In genomic region chr2:226583715-226584114, GRCh38 we compare ENCODE assay signal across 9 cellular contexts.
DNase-seq lines count a peak whose midpoint lies in the region; ATAC-seq and TF ChIP-seq lines count a peak whose summit lies in the region.
"Had no signal": no experiment of that assay in that cellular context is flagged by ENCODE, and none has a peak within 500 bp of the region (broad histone marks: within the 10 kb centered on the region; RNA-seq: fewer than 3 reads in every experiment).

No MANE protein-coding gene starts in this region.

- TF ChIP-seq CTCF in AG04450 (IDR thresholded peaks at IDR 0.05; ENCODE audit: low read depth, low read length) (no peak), choroid plexus epithelial cell (conservative IDR thresholded peaks at IDR 0.05; ENCODE audit: low read depth, low read length) (no peak), lower lobe of right lung (IDR thresholded peaks at IDR 0.05) (no peak), testis (IDR thresholded peaks at IDR 0.05) (no peak)

- H3K4me3 ChIP-seq in AG04450 (ENCODE audit: low read depth, low read length) (no peak overlapping the region), choroid plexus epithelial cell (ENCODE audit: low read depth, low read length) (no peak overlapping the region), lower lobe of right lung (no peak overlapping the region), testis (no peak overlapping the region), Karpas-422 (ENCODE audit: low read length) (no peak overlapping the region)

- no peaks in the 10 kb centered on the region for H3K36me3 Mint-ChIP-seq in activated T-cell treated with anti-CD3 and anti-CD28 coated beads, Interleukin-2, amount 50 U/mL, for 4 hours (ENCODE audit: insufficient read depth)

- peak; percentile 79 to 91 for ATAC-seq in lower lobe of right lung
- ATAC-seq in activated T-cell treated with anti-CD3 and anti-CD28 coated beads, Interleukin-2, amount 50 U/mL, for 4 hours, result no peak

- H3K36me3 ChIP-seq in lower lobe of right lung (no peaks in the 10 kb centered on the region), testis (ENCODE audit: low read depth, missing control alignments) (no peaks in the 10 kb centered on the region), Karpas-422 (ENCODE audit: insufficient read depth, low read length) (no peaks in the 10 kb centered on the region)

- intact Hi-C loops in lower lobe of right lung (cut with DNase I), result no loop called here
- intact Hi-C loops in testis (cut with DNase I; ENCODE audit: low total_unique reads), result no loop called here

- no peak overlapping the region for H3K9ac ChIP-seq in Karpas-422 (ENCODE audit: low read length)

- H3K27me3 ChIP-seq in AG04450 (ENCODE audit: control insufficient read depth, insufficient read depth, low read length) (no peaks in the 10 kb centered on the region), lower lobe of right lung (ENCODE audit: low read depth) (no peaks in the 10 kb centered on the region), testis (no peaks in the 10 kb centered on the region), Karpas-422 (ENCODE audit: low read length) (no peaks in the 10 kb centered on the region)

- H3K9me2 ChIP-seq in Karpas-422 (replicated peaks; ENCODE audit: insufficient read depth, low read length), result no peaks in the 10 kb centered on the region

- no peaks in the 10 kb centered on the region for H3K9me3 Mint-ChIP-seq in activated T-cell treated with anti-CD3 and anti-CD28 coated beads, Interleukin-2, amount 50 U/mL, for 4 hours

- H3K4me1 ChIP-seq in lower lobe of right lung, result no peaks in the 10 kb centered on the region
- H3K4me1 ChIP-seq in testis, result no peaks in the 10 kb centered on the region
- no peaks in the 10 kb centered on the region for H3K4me1 ChIP-seq in Karpas-422 (ENCODE audit: low read length)

- DNase-seq in AG04450 (ENCODE audit: low read depth, low spot score) (peak; percentile 65), LHCN-M2 (ENCODE audit: low read depth) (peak; percentile 93), choroid plexus epithelial cell (ENCODE audit: low read depth) (peak; percentile 92), lower lobe of right lung (no peak), testis (no peak), Karpas-422 (no peak)
- no peak for DNase-seq in activated T-cell treated with anti-CD3 and anti-CD28 coated beads, Interleukin-2, amount 50 U/mL, for 4 hours
- DNase-seq in activated naive CD4-positive, alpha-beta T cell (lab: John Stamatoyannopoulos, UW), result no peak
- DNase-seq: activated CD4-positive, alpha-beta T cell treated with anti-CD3 and anti-CD28 coated beads for 48 hours had no signal

- CTCF ChIA-PET in AG04450 (lab: Charles Lee), result interaction anchor here (0.6 kb wide), 1 partner anchor 207 kb away, joined by 3 read pairs; no protein-coding TSS in a partner anchor

- no peak overlapping the region for H3K4me3 Mint-ChIP-seq in activated T-cell treated with anti-CD3 and anti-CD28 coated beads, Interleukin-2, amount 50 U/mL, for 4 hours

- POLR2A ChIA-PET in AG04450 (lab: Yijun Ruan, JAX), result interaction anchor here (0.6 to 1.1 kb wide), 2 partner anchors 18 to 106 kb away, joined by 3 to 4 read pairs; no protein-coding TSS in a partner anchor

- H4K20me1 ChIP-seq in Karpas-422 (ENCODE audit: insufficient read depth, low read depth, low read length), result no peaks in the 10 kb centered on the region

- H3K79me2 ChIP-seq in Karpas-422 (ENCODE audit: low read length), result no peaks in the 10 kb centered on the region

- H3K27me3 Mint-ChIP-seq in activated T-cell treated with anti-CD3 and anti-CD28 coated beads, Interleukin-2, amount 50 U/mL, for 4 hours (ENCODE audit: low read depth), result peaks cover 16% of the 10 kb centered on the region

- 63 to 94% methylated on average over 1 of the region's 1 CpG for WGBS in testis, 2 donors

- H3K4me2 ChIP-seq in Karpas-422 (ENCODE audit: low read depth, low read length, poor library complexity, severe bottlenecking), result no peak overlapping the region

- no peaks in the 10 kb centered on the region for H3K9me3 ChIP-seq in AG04450 (ENCODE audit: control insufficient read depth, insufficient read depth, low read length)
- H3K9me3 ChIP-seq in lower lobe of right lung, result peaks cover 5% of the 10 kb centered on the region
- no peaks in the 10 kb centered on the region for H3K9me3 ChIP-seq in testis
- H3K9me3 ChIP-seq in Karpas-422 (ENCODE audit: low read length), result no peaks in the 10 kb centered on the region

- no peaks in the 10 kb centered on the region for H3K4me1 Mint-ChIP-seq in activated T-cell treated with anti-CD3 and anti-CD28 coated beads, Interleukin-2, amount 50 U/mL, for 4 hours (ENCODE audit: low read depth)

- H3K27ac ChIP-seq in AG04450 (ENCODE audit: low read depth, low read length), result no peak overlapping the region
- no peak overlapping the region for H3K27ac ChIP-seq in lower lobe of right lung
- H3K27ac ChIP-seq in testis, result no peak overlapping the region
- H3K27ac ChIP-seq in Karpas-422 (ENCODE audit: low read length), result no peak overlapping the region

- no peak overlapping the region for H2AFZ ChIP-seq in Karpas-422 (ENCODE audit: low read length)

- TF ChIP-seq POLR2A in testis (IDR thresholded peaks at IDR 0.05), result no peak

Comparison
In these comparisons a context has a peak if more than half of its experiments do, and no peak if none do; other contexts are left out.
1. DNase-seq: peak in AG04450 (single experiment), LHCN-M2 (single experiment) and choroid plexus epithelial cell (single experiment); none in lower lobe of right lung (single experiment), activated T-cell treated with anti-CD3 and anti-CD28 coated beads, Interleukin-2, amount 50 U/mL, for 4 hours (single experiment), activated naive CD4-positive, alpha-beta T cell (0 of 4), testis (single experiment) and Karpas-422 (single experiment).
2. ATAC-seq: peak in lower lobe of right lung (2 of 2); none in activated T-cell treated with anti-CD3 and anti-CD28 coated beads, Interleukin-2, amount 50 U/mL, for 4 hours (0 of 2).